21 cellular contexts compared by ENCODE assay signal in genomic region chr1:247064309-247064708, GRCh38. TPM values are rescaled to one million over a fixed set of nuclear protein-coding genes. Genes with fewer than 3 reads are reported as not detected.
DNase-seq lines count a peak whose midpoint lies in the region; FAIRE-seq and TF ChIP-seq lines count a peak whose summit lies in the region.
"Had no signal": no experiment of that assay in that cellular context is flagged by ENCODE, and none has a peak within 500 bp of the region (broad histone marks: within the 10 kb centered on the region; RNA-seq: fewer than 3 reads in every experiment).

No MANE protein-coding gene starts in this region.

- intact Hi-C loops in adrenal gland (cut with DNase I), result no loop called here

- H2BK5ac ChIP-seq in mesendoderm (ENCODE audit: low read length), result no peak overlapping the region

- H2AK5ac ChIP-seq in mesendoderm (ENCODE audit: low read length), result no peak overlapping the region

- no peak overlapping the region for H3K4ac ChIP-seq in mesendoderm (ENCODE audit: low read depth, low read length)

- peak overlapping the region in 7 of 10 experiments; percentile 2 to 26 (median 12); a peak in 8 of 20 replicates for H3K4me3 ChIP-seq in BLaER1 treated with 17β-estradiol and CSF1 and Interleukin-3, amounts not matched to agents 10 nM and 100 nM
- H3K4me3 ChIP-seq in bronchial epithelial cell (ENCODE audit: low read depth, low read length), result no peak overlapping the region
- peak overlapping the region; percentile 23 for H3K4me3 ChIP-seq in endodermal cell (ENCODE audit: low read length)
- H3K4me3 ChIP-seq in mesendoderm (ENCODE audit: low read length), result no peak overlapping the region
- H3K4me3 ChIP-seq in adrenal gland, result no peak overlapping the region

- peaks cover 22% of the 10 kb centered on the region for H3K79me1 ChIP-seq in mesendoderm (ENCODE audit: low read length)

- peaks cover 44% of the 10 kb centered on the region for H3K79me2 ChIP-seq in mesendoderm (ENCODE audit: control insufficient read depth, insufficient read depth, low read length)

- H3K23ac ChIP-seq in mesendoderm (ENCODE audit: low read length), result no peak overlapping the region

- no peak overlapping the region for H3K18ac ChIP-seq in mesendoderm (ENCODE audit: low read length)

- no peak overlapping the region for H3K56ac ChIP-seq in mesendoderm (ENCODE audit: low read length)

- no peak overlapping the region for H4K5ac ChIP-seq in mesendoderm (ENCODE audit: low read length)

- peaks cover 54% of the 10 kb centered on the region for H3K36me3 Mint-ChIP-seq in endodermal cell (ENCODE audit: low read depth)

- H3K27me3 Mint-ChIP-seq in endodermal cell (ENCODE audit: insufficient read depth), result no peaks in the 10 kb centered on the region
- H3K27me3 Mint-ChIP-seq: CD4-positive, alpha-beta T cell; CD8-positive, alpha-beta memory T cell had no signal

- H4K20me1 ChIP-seq in BLaER1 treated with 17β-estradiol and CSF1 and Interleukin-3, amounts not matched to agents 10 nM and 100 nM, result no peaks in the 10 kb centered on the region; a peak in 1 of 22 replicates

- H3K4me3 Mint-ChIP-seq in endodermal cell, result no peak overlapping the region
- H3K4me3 Mint-ChIP-seq: CD14-positive monocyte; CD4-positive, alpha-beta T cell; CD8-positive, alpha-beta memory T cell had no signal

- H3K4me1 ChIP-seq in BLaER1 treated with 17β-estradiol and CSF1 and Interleukin-3, amounts not matched to agents 10 nM and 100 nM, result peaks cover 0 to 18% (median 0%) of the 10 kb centered on the region in 10 experiments; a peak in 5 of 20 replicates
- no peaks in the 10 kb centered on the region for H3K4me1 ChIP-seq in endodermal cell (ENCODE audit: control insufficient read depth, insufficient read depth, low read length)
- H3K4me1 ChIP-seq in mesendoderm (ENCODE audit: control insufficient read depth, low read depth, low read length), result no peaks in the 10 kb centered on the region
- no peaks in the 10 kb centered on the region for H3K4me1 ChIP-seq in adrenal gland (replicated peaks in 1 of 2)

- H3K36me3 ChIP-seq in BLaER1 treated with 17β-estradiol and CSF1 and Interleukin-3, amounts not matched to agents 10 nM and 100 nM, result peaks cover 69 to 96% (median 92%) of the 10 kb centered on the region in 11 experiments
- H3K36me3 ChIP-seq in bronchial epithelial cell (ENCODE audit: control insufficient read depth, insufficient read depth, low read length) (no peaks in the 10 kb centered on the region), endodermal cell (ENCODE audit: control insufficient read depth, insufficient read depth, low read length) (peaks cover 6% of the 10 kb centered on the region), mesendoderm (ENCODE audit: control insufficient read depth, insufficient read depth, low read length) (no peaks in the 10 kb centered on the region), adrenal gland (replicated peaks in 1 of 2) (no peaks in the 10 kb centered on the region)

- no peak overlapping the region for H2BK15ac ChIP-seq in mesendoderm (replicated peaks; ENCODE audit: low read depth)

- FAIRE-seq in bronchial epithelial cell (lab: Jason Lieb, UNC) (peak; percentile 68), H54 (lab: Jason Lieb, UNC) (no peak)
- FAIRE-seq: D721Med, GM12891, GM18507 had no signal

- no peak overlapping the region for H3K27ac Mint-ChIP-seq in endodermal cell
- H3K27ac Mint-ChIP-seq: CD14-positive monocyte; CD4-positive, alpha-beta T cell had no signal

- peaks cover 70% of the 10 kb centered on the region for H3K9me3 Mint-ChIP-seq in endodermal cell

- peaks cover 4% of the 10 kb centered on the region for H3K4me1 Mint-ChIP-seq in endodermal cell
- H3K4me1 Mint-ChIP-seq: CD14-positive monocyte had no signal

- no peak overlapping the region for H4K8ac ChIP-seq in mesendoderm (ENCODE audit: low read depth, low read length)

- no peak overlapping the region for H3K27ac ChIP-seq in BLaER1 treated with 17β-estradiol and CSF1 and Interleukin-3, amounts not matched to agents 10 nM and 100 nM
- H3K27ac ChIP-seq in endodermal cell (ENCODE audit: low read depth, low read length) (no peak overlapping the region), mesendoderm (ENCODE audit: low read depth, low read length) (no peak overlapping the region), adrenal gland (no peak overlapping the region)

- TF ChIP-seq CTCF in bronchial epithelial cell (IDR thresholded peaks at IDR 0.05; ENCODE audit: insufficient read depth, low read length, severe bottlenecking) (no peak), endodermal cell (conservative IDR thresholded peaks at IDR 0.05) (no peak), adrenal gland (IDR thresholded peaks at IDR 0.05) (no peak)

- DNase-seq in bronchial epithelial cell (ENCODE audit: low read depth) (no peak), endodermal cell (no peak), mesendoderm (peak; percentile 44), adrenal gland (no peak), GF-D8 (lab: John Stamatoyannopoulos, UW) (no peak), H54 (ENCODE audit: insufficient read length, low spot score) (no peak), inferior parietal cortex (ENCODE audit: extremely low spot score) (no peak)
- DNase-seq: CD4-positive, alpha-beta T cell; CD8-positive, alpha-beta memory T cell; DMS 273 treated with DMSO at 0.1 percent for 48 hours; DMS79; EL; GDM1; GOT3; H7; HCEC 1CT had no signal

- TF ChIP-seq POLR2A in adrenal gland (IDR thresholded peaks at IDR 0.05) (no peak), H54 (IDR thresholded peaks at IDR 0.05; ENCODE audit: low read depth, low read length) (no peak)

- no peak overlapping the region for H3K9ac ChIP-seq in BLaER1 treated with 17β-estradiol and CSF1 and Interleukin-3, amounts not matched to agents 10 nM and 100 nM
- H3K9ac ChIP-seq in endodermal cell (ENCODE audit: extremely low read depth, low read length, poor library complexity, severe bottlenecking), result no peak overlapping the region
- no peak overlapping the region for H3K9ac ChIP-seq in mesendoderm (ENCODE audit: low read length)

- no peak overlapping the region for H3K4me2 ChIP-seq in BLaER1 treated with 17β-estradiol and CSF1 and Interleukin-3, amounts not matched to agents 10 nM and 100 nM
- no peak overlapping the region for H3K4me2 ChIP-seq in mesendoderm (ENCODE audit: low read length)

- 94 to 95% methylated on average over 3 of the region's 3 CpGs for WGBS in endodermal cell (ENCODE audit: insufficient coverage in 1 of 2, insufficient read length in 1 of 2), 2 experiments
- WGBS in mesendoderm (ENCODE audit: extremely low coverage, insufficient coverage, low lambda C conversion rate), result no CpG with 5 or more reads among the region's 3 CpGs
- WGBS in adrenal gland, 4 donors, result 79 to 96% (median 88%) methylated on average over 3 of the region's 3 CpGs

- no peaks in the 10 kb centered on the region for H3K27me3 ChIP-seq in BLaER1 treated with 17β-estradiol and CSF1 and Interleukin-3, amounts not matched to agents 10 nM and 100 nM
- H3K27me3 ChIP-seq in bronchial epithelial cell (ENCODE audit: control insufficient read depth, insufficient read depth, low read length) (no peaks in the 10 kb centered on the region), endodermal cell (ENCODE audit: control insufficient read depth, insufficient read depth, low read length, poor library complexity, severe bottlenecking) (no peaks in the 10 kb centered on the region), mesendoderm (ENCODE audit: insufficient read depth, low read length, poor library complexity) (no peaks in the 10 kb centered on the region), adrenal gland (no peaks in the 10 kb centered on the region)

- peaks cover 100% of the 10 kb centered on the region in 11 experiments for H3K9me3 ChIP-seq in BLaER1 treated with 17β-estradiol and CSF1 and Interleukin-3, amounts not matched to agents 10 nM and 100 nM (replicated peaks in 1 of 11)
- H3K9me3 ChIP-seq in endodermal cell (ENCODE audit: control insufficient read depth, low read length) (peaks cover 78% of the 10 kb centered on the region), adrenal gland (replicated peaks in 1 of 3) (no peaks in the 10 kb centered on the region)

- no peak overlapping the region for H2BK120ac ChIP-seq in mesendoderm (ENCODE audit: low read depth, low read length)

RNA-seq across cellular contexts. Expression of gene ZNF670, which starts 14.3 kb away (rescaled TPM):
- total RNA-seq in bronchial epithelial cell (3.7 and 4.5 TPM in 2 replicates), endodermal cell (10 to 100 TPM; 10.9 to 15.7 TPM), adrenal gland (1 to 10 TPM in 7 of 8 donors, under 1 TPM in 1; 0.18 to 3.7 (median 2.0) TPM)
- 14.0 TPM for polyA plus RNA-seq in endodermal cell (2013, experiment 1 of 2)
- polyA plus RNA-seq in endodermal cell (2013, experiment 2 of 2), result 13.1 TPM
- 6.5 TPM for polyA plus RNA-seq in mesendoderm (2013, experiment 1 of 2)
- 5.9 TPM for polyA plus RNA-seq in mesendoderm (2013, experiment 2 of 2)
- polyA plus RNA-seq in adrenal gland, result 1 to 10 TPM in 1 of 3 donors, under 1 TPM in 2; 0.80 to 3.1 (median 0.84) TPM

RNA-seq across cellular contexts. Expression of gene ZNF669, which starts 39.8 kb away (rescaled TPM):
- 10.3 and 10.5 TPM in 2 replicates for total RNA-seq in bronchial epithelial cell
- 10 to 100 TPM; 14.3 to 20.6 TPM for total RNA-seq in endodermal cell
- polyA plus RNA-seq in endodermal cell (2013, experiment 1 of 2), result 14.8 TPM
- polyA plus RNA-seq in endodermal cell (2013, experiment 2 of 2), result 13.7 TPM
- polyA plus RNA-seq in mesendoderm (2013, experiment 1 of 2), result 11.9 TPM
- 10.9 TPM for polyA plus RNA-seq in mesendoderm (2013, experiment 2 of 2)
- total RNA-seq in adrenal gland, result 10 to 100 TPM in 1 of 8 donors, 1 to 10 TPM in 7; 1.2 to 11.3 (median 5.1) TPM
- polyA plus RNA-seq in adrenal gland, result 1 to 10 TPM; 2.5 to 6.0 (median 3.3) TPM

RNA-seq across cellular contexts. Expression of gene ZNF695, which starts 56.5 kb away (rescaled TPM):
- total RNA-seq in bronchial epithelial cell (0.53 and 0.90 TPM in 2 replicates), endodermal cell (10 to 100 TPM; 16.4 to 22.6 TPM), adrenal gland (1 to 10 TPM in 1 of 8 donors, under 1 TPM in 3, not detected in 4; 0.19 to 1.8 (median 0.34) TPM)
- polyA plus RNA-seq in endodermal cell (2013, experiment 1 of 2), result 11.0 TPM
- polyA plus RNA-seq in endodermal cell (2013, experiment 2 of 2), result 11.6 TPM
- polyA plus RNA-seq in mesendoderm (2013, experiment 1 of 2), result 9.0 TPM
- polyA plus RNA-seq in mesendoderm (2013, experiment 2 of 2), result 9.7 TPM
- under 1 TPM in 2 of 3 donors, not detected in 1; 0.07 to 0.13 TPM for polyA plus RNA-seq in adrenal gland
- total RNA-seq: CD4-positive, alpha-beta T cell had no signal
- polyA plus RNA-seq: CD8-positive, alpha-beta memory T cell had no signal

Comparison
In these comparisons a context has a peak if more than half of its experiments do, and no peak if none do; other contexts are left out.
1. H3K4me3 ChIP-seq: peak in BLaER1 treated with 17β-estradiol and CSF1 and Interleukin-3, amounts not matched to agents 10 nM and 100 nM (7 of 10) and endodermal cell (single experiment); none in bronchial epithelial cell (single experiment), mesendoderm (single experiment) and adrenal gland (0 of 4).